8 cellular contexts compared by ENCODE assay signal in the genomic region with DNA sequence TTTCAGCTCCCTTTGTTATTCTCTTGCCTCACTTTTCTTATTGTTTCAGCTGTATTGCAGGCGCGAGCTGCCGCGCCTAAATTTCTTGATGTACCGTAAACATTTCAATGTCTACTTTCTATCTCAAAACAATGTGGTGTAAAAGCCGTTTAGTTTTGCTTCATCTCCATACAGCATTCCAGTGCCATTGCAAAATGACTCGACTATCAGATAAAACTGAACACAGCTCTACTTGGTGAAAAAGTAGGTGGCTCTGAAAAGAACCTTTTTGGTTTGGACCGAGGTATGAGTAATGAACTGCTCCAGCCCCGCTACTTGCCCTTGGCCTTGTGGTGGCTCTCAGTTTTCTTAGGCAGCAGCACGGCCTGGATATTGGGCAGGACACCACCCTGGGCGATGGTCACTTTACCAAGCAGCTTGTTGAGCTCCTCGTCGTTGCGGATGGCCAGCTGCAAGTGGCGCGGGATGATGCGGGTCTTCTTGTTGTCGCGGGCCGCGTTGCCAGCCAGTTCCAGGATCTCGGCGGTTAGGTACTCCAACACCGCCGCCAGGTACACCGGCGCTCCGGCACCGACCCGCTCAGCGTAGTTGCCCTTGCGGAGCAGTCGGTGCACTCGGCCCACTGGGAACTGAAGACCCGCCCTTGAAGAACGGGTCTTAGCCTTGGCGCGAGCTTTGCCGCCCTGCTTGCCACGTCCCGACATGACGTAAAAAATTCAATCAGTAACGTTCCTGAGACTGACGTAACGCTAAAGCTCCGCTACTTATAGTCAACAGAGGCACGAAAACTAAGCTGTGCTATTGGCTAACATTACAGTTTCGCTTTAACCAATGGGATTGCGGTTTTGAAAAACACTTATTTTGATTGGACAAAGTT.
DNase-seq lines count a peak whose midpoint lies in the region; ATAC-seq lines count a peak whose summit lies in the region.

No MANE protein-coding gene starts in this region.

- no peaks in the 10 kb centered on the region for H3K27me3 Mint-ChIP-seq in T-helper 2 cell treated with Interferon-gamma antibody and Interleukin-4, amounts not matched to agents 5 μg/mL and 100 μg/mL, for 36 hours (ENCODE audit: low read depth)

- peak; percentile 75 for ATAC-seq in HG02938 (IDR thresholded peaks at IDR 0.05; ENCODE audit: unreplicated experiment)

- peaks cover 16% of the 10 kb centered on the region for H3K36me3 Mint-ChIP-seq in T-helper 2 cell treated with Interferon-gamma antibody and Interleukin-4, amounts not matched to agents 5 μg/mL and 100 μg/mL, for 36 hours (ENCODE audit: low read depth)

- H3K9ac ChIP-seq in rectal smooth muscle tissue (ENCODE audit: low read length), result peak overlapping the region; percentile 90

- H3K4me3 Mint-ChIP-seq in T-helper 2 cell treated with Interferon-gamma antibody and Interleukin-4, amounts not matched to agents 5 μg/mL and 100 μg/mL, for 36 hours, result no peak overlapping the region

- DNase-seq in NK-92 treated with Interleukin-12 subunit alpha and Interleukin-12 subunit beta, amount 100 ng/mL, for 24 hours (lab: John Stamatoyannopoulos, UW), result peak; percentile 87
- no peak for DNase-seq in NK-92 (lab: John Stamatoyannopoulos, UW; ENCODE audit: unreplicated experiment)
- peak; percentile 98 for DNase-seq in NCI-H1694 treated with DMSO at 0.1 percent for 48 hours (lab: John Stamatoyannopoulos, UW)
- DNase-seq in T-helper 2 cell treated with Interferon-gamma antibody and Interleukin-4, amounts not matched to agents 5 μg/mL and 100 μg/mL, for 36 hours (ENCODE audit: low spot score), result peak; percentile 86
- DNase-seq in astrocyte of the hippocampus (ENCODE audit: low read depth, low spot score), result peak; percentile 98
- peak; percentile 96 for DNase-seq in hepatic stellate cell (ENCODE audit: low spot score)

- no peak overlapping the region for H3K27ac Mint-ChIP-seq in T-helper 2 cell treated with Interferon-gamma antibody and Interleukin-4, amounts not matched to agents 5 μg/mL and 100 μg/mL, for 36 hours

- peak overlapping the region; percentile 97 for H3K27ac ChIP-seq in rectal smooth muscle tissue (ENCODE audit: low read depth, low read length)

- no peaks in the 10 kb centered on the region for H3K9me3 Mint-ChIP-seq in T-helper 2 cell treated with Interferon-gamma antibody and Interleukin-4, amounts not matched to agents 5 μg/mL and 100 μg/mL, for 36 hours

- peaks cover 29% of the 10 kb centered on the region for H3K4me1 Mint-ChIP-seq in T-helper 2 cell treated with Interferon-gamma antibody and Interleukin-4, amounts not matched to agents 5 μg/mL and 100 μg/mL, for 36 hours (ENCODE audit: low read depth)

- no peaks in the 10 kb centered on the region for H3K27me3 ChIP-seq in rectal smooth muscle tissue (ENCODE audit: control insufficient read depth, insufficient read depth, low read length)

- H3K4me3 ChIP-seq in rectal smooth muscle tissue (ENCODE audit: low read length), result peak overlapping the region; percentile 73

- H3K36me3 ChIP-seq in rectal smooth muscle tissue (ENCODE audit: control insufficient read depth, insufficient read depth, low read length), result no peaks in the 10 kb centered on the region

- H3K4me1 ChIP-seq in rectal smooth muscle tissue (ENCODE audit: control insufficient read depth, insufficient read depth, low read length), result peaks cover 3% of the 10 kb centered on the region
